In genomic region chr6:27752038-27752885, GRCh38 we compare ENCODE assay signal across 8 cellular contexts.
A peak's percentile ranks its signal among the peaks of the same experiment; 100 is the strongest.
DNase-seq lines count a peak whose midpoint lies in the region; ATAC-seq and TF ChIP-seq lines count a peak whose summit lies in the region.

No MANE protein-coding gene starts in this region.

- DNase-seq in DMS53 treated with DMSO at 0.1 percent for 48 hours (lab: John Stamatoyannopoulos, UW; ENCODE audit: unreplicated experiment) (peak; percentile 78), HAP-1 (ENCODE audit: low spot score in 2 of 2) (peak; percentile 62 to 80), NB4 (ENCODE audit: low read depth) (peak; percentile 88), SJSA1 (ENCODE audit: low read depth in 1 of 2, low spot score in 2 of 2) (peak; percentile 49 to 91), Right ventricle myocardium superior (peak; percentile 58), osteocyte (ENCODE audit: extremely low spot score, unreplicated experiment) (no peak), mesenteric fat pad (ENCODE audit: low spot score) (no peak)
- peak; percentile 60 for DNase-seq in activated naive CD8-positive, alpha-beta T cell treated with anti-CD3 and anti-CD28 coated beads, Interleukin-2, amount 10 ng/mL, durations not matched to agents 7 days and 5 days

- H3K9me3 ChIP-seq in HAP-1 (no peaks in the 10 kb centered on the region), SJSA1 (replicated peaks) (no peaks in the 10 kb centered on the region)

- no peaks in the 10 kb centered on the region for H3K27me3 ChIP-seq in HAP-1 (ENCODE audit: low read depth)
- H3K27me3 ChIP-seq in SJSA1 (replicated peaks) = no peaks in the 10 kb centered on the region

- no peak for TF ChIP-seq POLR2A in NB4 (IDR thresholded peaks at IDR 0.05; ENCODE audit: extremely low read depth, insufficient read length)

- peak overlapping the region; percentile 98 for H3K27ac Mint-ChIP-seq in activated naive CD8-positive, alpha-beta T cell treated with anti-CD3 and anti-CD28 coated beads, Interleukin-2, amount 10 ng/mL, durations not matched to agents 7 days and 5 days
- peak overlapping the region; percentile 96 for H3K27ac Mint-ChIP-seq in osteocyte (ENCODE audit: unreplicated experiment)

- H3K4me3 Mint-ChIP-seq in activated naive CD8-positive, alpha-beta T cell treated with anti-CD3 and anti-CD28 coated beads, Interleukin-2, amount 10 ng/mL, durations not matched to agents 7 days and 5 days = peak overlapping the region; percentile 94
- H3K4me3 Mint-ChIP-seq in osteocyte (ENCODE audit: unreplicated experiment) = peak overlapping the region; percentile 92

- no peaks in the 10 kb centered on the region for H3K9me3 Mint-ChIP-seq in activated naive CD8-positive, alpha-beta T cell treated with anti-CD3 and anti-CD28 coated beads, Interleukin-2, amount 10 ng/mL, durations not matched to agents 7 days and 5 days
- no peaks in the 10 kb centered on the region for H3K9me3 Mint-ChIP-seq in osteocyte (ENCODE audit: unreplicated experiment)

- POLR2A ChIA-PET in activated naive CD8-positive, alpha-beta T cell treated with anti-CD3 and anti-CD28 coated beads, Interleukin-2, amount 10 ng/mL, durations not matched to agents 7 days and 5 days (lab: Charles Lee) = interaction anchor here (0.6 to 1.6 kb wide), 11 partner anchors 14 to 574 kb away, joined by 3 to 8 read pairs (median 4); partner anchors contain the start of gene ZNF184

- intact Hi-C loops in Right ventricle myocardium superior (cut with DNase I) = loop anchor here (5.0 kb wide), 1 partner anchor 235 kb away; no protein-coding TSS in a partner anchor

- TF ChIP-seq CTCF in NB4 (IDR thresholded peaks at IDR 0.05; ENCODE audit: low read depth, low read length) = peak; percentile 61
- TF ChIP-seq CTCF in osteocyte (IDR thresholded peaks at IDR 0.05) = peak; percentile 83

- H3K27ac ChIP-seq in SJSA1 = no peak overlapping the region

- peaks cover 23% of the 10 kb centered on the region for H3K4me1 Mint-ChIP-seq in activated naive CD8-positive, alpha-beta T cell treated with anti-CD3 and anti-CD28 coated beads, Interleukin-2, amount 10 ng/mL, durations not matched to agents 7 days and 5 days
- peaks cover 5% of the 10 kb centered on the region for H3K4me1 Mint-ChIP-seq in osteocyte (ENCODE audit: unreplicated experiment)

- H3K36me3 ChIP-seq in HAP-1 (replicated peaks) = no peaks in the 10 kb centered on the region
- no peaks in the 10 kb centered on the region for H3K36me3 ChIP-seq in SJSA1

- H3K4me1 ChIP-seq in HAP-1 (peaks cover 8% of the 10 kb centered on the region), SJSA1 (replicated peaks) (no peaks in the 10 kb centered on the region)

- no peaks in the 10 kb centered on the region for H3K36me3 Mint-ChIP-seq in activated naive CD8-positive, alpha-beta T cell treated with anti-CD3 and anti-CD28 coated beads, Interleukin-2, amount 10 ng/mL, durations not matched to agents 7 days and 5 days
- no peaks in the 10 kb centered on the region for H3K36me3 Mint-ChIP-seq in osteocyte (ENCODE audit: unreplicated experiment)

- H3K27me3 Mint-ChIP-seq in activated naive CD8-positive, alpha-beta T cell treated with anti-CD3 and anti-CD28 coated beads, Interleukin-2, amount 10 ng/mL, durations not matched to agents 7 days and 5 days = peaks cover 6% of the 10 kb centered on the region
- peaks cover 39% of the 10 kb centered on the region for H3K27me3 Mint-ChIP-seq in osteocyte (ENCODE audit: unreplicated experiment)

- peak; percentile 54 for ATAC-seq in activated naive CD8-positive, alpha-beta T cell treated with anti-CD3 and anti-CD28 coated beads, Interleukin-2, amount 10 ng/mL, durations not matched to agents 7 days and 5 days (ENCODE audit: low read depth)
- peak; percentile 95 for ATAC-seq in Right ventricle myocardium superior (ENCODE audit: poor library complexity)

- in situ Hi-C loops in HAP-1 (cut with MboI; ENCODE audit: low sequenced_read_pairs) = no loop called here

- H3K4me3 ChIP-seq in HAP-1 (peak overlapping the region; percentile 58), NB4 (ENCODE audit: low read depth, low read length) (peak overlapping the region; percentile 78), SJSA1 (peak overlapping the region; percentile 48)

Comparison
In these comparisons a context has a peak if more than half of its experiments do, and no peak if none do; other contexts are left out.
1. DNase-seq: peak in DMS53 treated with DMSO at 0.1 percent for 48 hours (single experiment), HAP-1 (2 of 2), NB4 (single experiment), SJSA1 (2 of 2), activated naive CD8-positive, alpha-beta T cell treated with anti-CD3 and anti-CD28 coated beads, Interleukin-2, amount 10 ng/mL, durations not matched to agents 7 days and 5 days (single experiment) and Right ventricle myocardium superior (single experiment); none in osteocyte (single experiment) and mesenteric fat pad (single experiment).
2. Peak in every context shown above with its lines, with median percentiles within 50 percentile points of each other: H3K4me3 ChIP-seq.